20 cellular contexts compared by ENCODE assay signal in genomic region chr7:26629696-26630095, GRCh38.
"Had no signal": no experiment of that assay in that cellular context is flagged by ENCODE, and none has a peak within 500 bp of the region (broad histone marks: within the 10 kb centered on the region; RNA-seq: fewer than 3 reads in every experiment).

No MANE protein-coding gene starts in this region.

- H3K9me3 ChIP-seq: SK-N-SH had no signal

- H3K4me2 ChIP-seq: SK-N-SH had no signal

- H3K9ac ChIP-seq: SK-N-SH had no signal

- DNase-seq: Karpas-422, KG1, MM.1S, NCI-H1092 treated with DMSO at 0.1 percent for 48 hours, NCI-H1436, NCI-H187, NCI-H2081 treated with DMSO at 0.1 percent for 48 hours, NCI-H2171, NCI-H226, NCI-H446, NCI-H524, NCI-H526 treated with DMSO at 0.1 percent for 48 hours, NCI-H748 treated with DMSO at 0.1 percent for 48 hours, PC-3, SHP77, SK-N-SH, SW 1271, T-cell had no signal

- H3K27ac ChIP-seq: RWPE1 had no signal

- ATAC-seq: Panc1, PC-3, T-cell had no signal
